ENCODE assay signal across 18 cellular contexts in the genomic region with DNA sequence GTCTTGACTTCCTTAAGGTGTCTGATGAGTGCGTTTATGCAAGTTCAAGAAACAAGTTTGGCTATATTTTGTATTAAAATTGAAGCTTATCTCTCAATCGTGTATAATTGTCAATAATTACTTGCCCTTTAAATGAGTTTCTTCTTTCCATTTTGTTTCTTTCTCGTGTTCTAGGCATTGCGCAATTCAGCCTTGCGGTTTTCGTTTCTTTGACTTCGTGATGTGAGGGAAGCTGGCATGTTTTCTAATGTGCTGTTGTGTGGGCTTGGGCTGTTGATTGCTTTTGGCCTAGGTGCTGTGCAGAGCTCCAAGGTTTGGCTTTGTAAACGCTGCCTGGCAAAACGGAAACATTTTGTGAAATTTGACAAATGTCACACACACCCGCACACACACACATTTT.
DNase-seq lines count a peak whose midpoint lies in the region; ATAC-seq and TF ChIP-seq lines count a peak whose summit lies in the region.
"Had no signal": no experiment of that assay in that cellular context is flagged by ENCODE, and none has a peak within 500 bp of the region (broad histone marks: within the 10 kb centered on the region; RNA-seq: fewer than 3 reads in every experiment).

No MANE protein-coding gene starts in this region.

- DNase-seq in EL = peak; percentile 58
- peak; percentile 85 for DNase-seq in M059J (ENCODE audit: low read depth)
- peak; percentile 42 for DNase-seq in RPMI8226
- DNase-seq in fibroblast of villous mesenchyme (ENCODE audit: low read depth) = peak; percentile 22
- no peak for DNase-seq in activated CD4-positive, alpha-beta T cell treated with anti-CD3 and anti-CD28 coated beads, Interleukin-2, amount 50 U/mL, for 1 hour
- no peak for DNase-seq in effector CD4-positive, alpha-beta T cell
- DNase-seq in putamen (ENCODE audit: low spot score) = no peak
- DNase-seq: activated CD4-positive, alpha-beta T cell treated with anti-CD3 and anti-CD28 coated beads, Interleukin-2, amount 50 U/mL, for 4 hours; activated naive CD4-positive, alpha-beta T cell treated with anti-CD3 and anti-CD28 coated beads, Interleukin-2, amount 10 ng/mL, durations not matched to agents 7 days and 5 days; aorta; DND-41; NCI-H1048; NCI-H2029 treated with DMSO at 0.1 percent for 48 hours; stimulated activated CD4-positive, alpha-beta T cell treated with anti-CD3 and anti-CD28 coated beads, Interleukin-15, amount 100 ng/mL, for 24 hours; WERI-Rb-1 had no signal

- no peak overlapping the region for H3K4me3 ChIP-seq in fibroblast of villous mesenchyme (ENCODE audit: low read depth, low read length)
- H3K4me3 ChIP-seq: thoracic aorta had no signal

- no peak for TF ChIP-seq CTCF in fibroblast of villous mesenchyme (IDR thresholded peaks at IDR 0.05; ENCODE audit: insufficient read depth, low read depth, low read length)

- ATAC-seq in GM21381 (IDR thresholded peaks at IDR 0.05; ENCODE audit: unreplicated experiment) = no peak
- ATAC-seq: esophagus mucosa had no signal

Comparison
In these comparisons a context has a peak if more than half of its experiments do, and no peak if none do; other contexts are left out.
1. DNase-seq: peak in EL (single experiment), M059J (single experiment), RPMI8226 (single experiment) and fibroblast of villous mesenchyme (single experiment); none in activated CD4-positive, alpha-beta T cell treated with anti-CD3 and anti-CD28 coated beads, Interleukin-2, amount 50 U/mL, for 1 hour (single experiment), effector CD4-positive, alpha-beta T cell (single experiment) and putamen (single experiment).